ENCODE assay signal across 1 cellular context in genomic region chr15:40295870-40296560, GRCh38.
TF ChIP-seq lines count a peak whose summit lies in the region.

No MANE protein-coding gene starts in this region.

TF ChIP-seq in H1, 55 proteins besides CTCF, POLR2A, EP300 and RAD21:
- no peak for TF ChIP-seq SIRT6 (IDR thresholded peaks at IDR 0.05; ENCODE audit: low read length)
- no peak for TF ChIP-seq SP2 (IDR thresholded peaks at IDR 0.05; ENCODE audit: low read length)
- TF ChIP-seq CREB1 (IDR thresholded peaks at IDR 0.05): no peak
- TF ChIP-seq TBP (IDR thresholded peaks at IDR 0.05; ENCODE audit: low read depth, low read length): no peak
- no peak for TF ChIP-seq USF2 (IDR thresholded peaks at IDR 0.05; ENCODE audit: low read length)
- no peak for TF ChIP-seq E2F6 (IDR thresholded peaks at IDR 0.05)
